9 cellular contexts compared by ENCODE assay signal in the genomic region with DNA sequence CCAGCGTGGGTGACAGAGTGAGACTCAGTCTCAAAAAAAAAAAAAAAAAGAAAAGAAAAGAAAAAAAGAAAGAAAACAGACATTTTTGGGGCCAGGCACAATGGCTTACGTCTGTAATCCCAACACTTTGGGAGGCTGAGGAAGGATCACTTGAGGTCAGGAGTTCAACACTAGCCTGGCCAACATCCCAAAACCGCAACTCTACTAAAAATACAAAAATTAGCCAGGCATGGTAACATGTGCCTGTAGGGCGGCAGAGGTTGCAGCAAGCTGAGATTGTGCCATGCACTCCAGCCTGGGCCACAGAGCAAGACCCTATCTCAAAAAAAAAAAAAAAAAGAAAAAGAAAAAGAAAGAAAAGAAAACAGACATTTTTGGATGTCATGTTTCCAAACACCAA. TPM values are rescaled to one million over a fixed set of nuclear protein-coding genes. Genes with fewer than 3 reads are reported as not detected.
"Had no signal": no experiment of that assay in that cellular context is flagged by ENCODE, and none has a peak within 500 bp of the region (broad histone marks: within the 10 kb centered on the region; RNA-seq: fewer than 3 reads in every experiment).

No MANE protein-coding gene starts in this region.

RNA-seq across cellular contexts. Expression of a gene that starts 24.8 kb away (rescaled TPM):
- total RNA-seq: activated CD4-positive, alpha-beta T cell treated with anti-CD3 and anti-CD28 coated beads, Interleukin-2, amount 10 ng/mL, durations not matched to agents 24 days and 14 days; activated CD8-positive, alpha-beta memory T cell treated with anti-CD3 and anti-CD28 coated beads for 36 hours; activated CD8-positive, alpha-beta memory T cell treated with anti-CD3 and anti-CD28 coated beads, Interleukin-2, amount 10 ng/mL, durations not matched to agents 7 days and 5 days; activated CD8-positive, alpha-beta T cell treated with anti-CD3 and anti-CD28 coated beads, Interleukin-2, amount 10 ng/mL, durations not matched to agents 7 days and 5 days; activated T-helper 1 cell treated with anti-CD3 and anti-CD28 coated beads, Interleukin-12 subunit alpha, Interleukin-12 subunit beta, Interleukin-2, Interleukin-4 antibody, amounts not matched to agents 30 ng/mL and 10 ng/mL and 1 ng/mL, durations not matched to agents 14 hours and 24 hours and 36 hours; activated T-helper 2 cell treated with anti-CD3 and anti-CD28 coated beads, Interferon-gamma antibody, Interleukin-2, Interleukin-4, amounts not matched to agents 10 μg/mL and 5 μg/mL and 100 μg/mL, durations not matched to agents 14 hours and 24 hours and 36 hours; body of pancreas; foreskin keratinocyte; T-helper 1 cell treated with Interleukin-12 subunit alpha and Interleukin-12 subunit beta and Interleukin-4 antibody, amounts not matched to agents 30 ng/mL and 1 ng/mL, for 36 hours had no signal
